ENCODE assay signal across 1 cellular context in the genomic region with DNA sequence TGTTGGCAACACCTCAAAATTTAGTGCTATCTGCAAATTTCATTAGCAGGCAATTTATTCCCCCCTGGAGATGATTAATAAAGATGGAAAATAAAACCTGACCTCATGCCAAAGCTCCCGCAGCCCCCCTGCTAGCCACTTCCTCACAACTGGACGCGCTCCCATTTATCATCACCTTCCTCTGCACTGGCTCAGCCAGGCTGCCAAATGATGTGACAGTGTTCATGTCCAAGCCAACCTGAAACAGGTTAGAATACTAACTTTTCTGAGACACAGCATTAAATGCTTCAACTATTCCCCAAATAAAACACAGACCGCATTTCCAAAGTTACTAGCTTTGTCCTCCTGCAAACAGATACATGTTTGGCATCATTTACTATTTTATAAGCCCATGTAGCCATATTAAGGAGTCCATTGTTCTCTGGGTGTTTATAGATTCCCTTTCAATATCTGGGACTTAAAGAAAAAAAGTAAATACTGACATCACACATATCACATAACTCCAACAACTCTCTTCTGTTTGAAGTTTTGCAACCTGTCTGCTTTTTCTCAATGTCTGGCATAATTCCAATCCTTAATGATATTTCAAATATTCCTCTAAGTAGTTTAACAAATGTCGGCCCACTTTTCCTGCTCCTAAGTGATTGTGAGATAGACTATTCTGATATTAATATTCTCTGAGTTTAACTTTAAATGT.
TF ChIP-seq lines count a peak whose summit lies in the region.

No MANE protein-coding gene starts in this region.

TF ChIP-seq in GM23338, 12 proteins besides CTCF, POLR2A, EP300 and RAD21:
- TF ChIP-seq, protein P1, sequence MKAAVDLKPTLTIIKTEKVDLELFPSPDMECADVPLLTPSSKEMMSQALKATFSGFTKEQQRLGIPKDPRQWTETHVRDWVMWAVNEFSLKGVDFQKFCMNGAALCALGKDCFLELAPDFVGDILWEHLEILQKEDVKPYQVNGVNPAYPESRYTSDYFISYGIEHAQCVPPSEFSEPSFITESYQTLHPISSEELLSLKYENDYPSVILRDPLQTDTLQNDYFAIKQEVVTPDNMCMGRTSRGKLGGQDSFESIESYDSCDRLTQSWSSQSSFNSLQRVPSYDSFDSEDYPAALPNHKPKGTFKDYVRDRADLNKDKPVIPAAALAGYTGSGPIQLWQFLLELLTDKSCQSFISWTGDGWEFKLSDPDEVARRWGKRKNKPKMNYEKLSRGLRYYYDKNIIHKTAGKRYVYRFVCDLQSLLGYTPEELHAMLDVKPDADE (IDR thresholded peaks at IDR 0.05) = no peak
- TF ChIP-seq EZH2 (IDR thresholded peaks at IDR 0.05; ENCODE audit: low read depth, unreplicated experiment) (no peak), STAT1 (IDR thresholded peaks at IDR 0.05; ENCODE audit: unreplicated experiment) (no peak)
